ENCODE assay signal across 2 cellular contexts in the genomic region with DNA sequence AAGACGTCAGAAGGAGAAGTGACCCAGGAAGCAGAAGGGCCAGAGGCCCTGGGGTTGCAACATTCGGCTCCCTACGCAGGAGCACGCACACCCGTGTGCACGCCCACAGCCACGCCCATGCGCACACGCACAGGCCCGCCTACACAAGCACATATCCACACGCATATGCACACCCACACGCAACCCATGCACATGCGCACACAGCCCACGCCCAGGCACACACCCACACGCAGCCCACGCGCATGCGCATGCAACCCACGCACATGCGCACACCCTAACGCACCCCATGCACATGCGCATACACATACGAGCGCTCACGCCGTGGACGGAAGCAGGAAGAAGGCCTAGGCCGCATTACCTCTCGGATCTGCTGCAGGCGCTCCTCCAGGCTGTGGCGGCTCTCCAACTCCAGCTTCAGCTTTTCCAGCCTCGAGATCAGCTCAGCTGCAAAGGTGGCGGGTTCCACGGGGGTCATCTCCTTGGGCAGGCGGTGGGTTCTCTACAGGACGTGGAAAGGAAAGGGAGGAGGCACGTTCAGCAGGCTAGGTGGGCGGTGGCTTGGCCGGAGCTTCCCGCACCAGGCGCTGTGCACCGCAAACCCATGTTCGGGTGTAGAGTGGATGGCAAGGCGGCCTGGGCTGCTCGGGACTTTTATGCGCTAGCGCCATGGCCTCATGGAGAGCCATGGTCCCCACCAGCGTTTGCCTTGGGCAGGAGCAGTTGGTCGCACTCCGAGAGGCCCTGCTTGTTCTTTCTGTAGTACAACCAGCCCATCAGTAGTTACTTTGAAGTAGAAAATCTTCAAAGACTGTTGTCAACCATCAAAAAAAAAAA.
TF ChIP-seq lines count a peak whose summit lies in the region.

No MANE protein-coding gene starts in this region.

TF ChIP-seq in IMR-90, 13 proteins besides CTCF, POLR2A, EP300 and RAD21:
- TF ChIP-seq, protein P1, sequence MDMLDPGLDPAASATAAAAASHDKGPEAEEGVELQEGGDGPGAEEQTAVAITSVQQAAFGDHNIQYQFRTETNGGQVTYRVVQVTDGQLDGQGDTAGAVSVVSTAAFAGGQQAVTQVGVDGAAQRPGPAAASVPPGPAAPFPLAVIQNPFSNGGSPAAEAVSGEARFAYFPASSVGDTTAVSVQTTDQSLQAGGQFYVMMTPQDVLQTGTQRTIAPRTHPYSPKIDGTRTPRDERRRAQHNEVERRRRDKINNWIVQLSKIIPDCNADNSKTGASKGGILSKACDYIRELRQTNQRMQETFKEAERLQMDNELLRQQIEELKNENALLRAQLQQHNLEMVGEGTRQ (IDR thresholded peaks at IDR 0.05; ENCODE audit: low read depth, low read length) = no peak
- TF ChIP-seq MXI1 (IDR thresholded peaks at IDR 0.05; ENCODE audit: borderline replicate concordance, low read depth, low read length) (no peak), CHD1 (IDR thresholded peaks at IDR 0.05; ENCODE audit: low read depth, low read length) (no peak), BHLHE40 (IDR thresholded peaks at IDR 0.05; ENCODE audit: low read depth, low read length) (no peak), NFE2L2 (IDR thresholded peaks at IDR 0.05; ENCODE audit: low read depth, low read length) (no peak), MAZ (IDR thresholded peaks at IDR 0.05; ENCODE audit: borderline replicate concordance, low read depth, low read length) (no peak), CEBPB (IDR thresholded peaks at IDR 0.05; ENCODE audit: low read depth, low read length) (no peak), FOS (IDR thresholded peaks at IDR 0.05; ENCODE audit: low read depth, low read length) (no peak), MAFK (IDR thresholded peaks at IDR 0.05; ENCODE audit: low read depth, low read length) (no peak), SMC3 (IDR thresholded peaks at IDR 0.05; ENCODE audit: low read depth, low read length) (no peak)

TF ChIP-seq in H1, 55 proteins besides CTCF, POLR2A, EP300 and RAD21:
- TF ChIP-seq TAF1 (IDR thresholded peaks at IDR 0.05; ENCODE audit: low read depth, low read length) (no peak), FOSL1 (IDR thresholded peaks at IDR 0.05; ENCODE audit: insufficient read depth, low read depth, low read length) (no peak), ZNF274 (IDR thresholded peaks at IDR 0.05; ENCODE audit: borderline replicate concordance, extremely low read depth, low read length) (no peak), YY1 (IDR thresholded peaks at IDR 0.05; ENCODE audit: low read depth, low read length) (no peak)
- TF ChIP-seq, protein P2, sequence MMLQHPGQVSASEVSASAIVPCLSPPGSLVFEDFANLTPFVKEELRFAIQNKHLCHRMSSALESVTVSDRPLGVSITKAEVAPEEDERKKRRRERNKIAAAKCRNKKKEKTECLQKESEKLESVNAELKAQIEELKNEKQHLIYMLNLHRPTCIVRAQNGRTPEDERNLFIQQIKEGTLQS (IDR thresholded peaks at IDR 0.05; ENCODE audit: insufficient read depth, low read depth, low read length) = no peak
TF ChIP-seq in H1: peak in this region for 0.
